Comparison of ENCODE assay signal across 22 cellular contexts in genomic region chr1:67634396-67634935, GRCh38.
DNase-seq lines count a peak whose midpoint lies in the region; FAIRE-seq and TF ChIP-seq lines count a peak whose summit lies in the region.
"Had no signal": no experiment of that assay in that cellular context is flagged by ENCODE, and none has a peak within 500 bp of the region (broad histone marks: within the 10 kb centered on the region; RNA-seq: fewer than 3 reads in every experiment).

No MANE protein-coding gene starts in this region.

- TF ChIP-seq CTCF in HEK293 (tag by site-specific recombination; IDR thresholded peaks at IDR 0.05) (no peak), parathyroid adenoma (IDR thresholded peaks at IDR 0.05) (no peak)

- H3K9me3 Mint-ChIP-seq in dendritic cell treated with granulocyte-macrophage colony-stimulating factor and Interleukin-4, amounts not matched to agents 40 ng/mL and 50 ng/mL, for 4 days: no peaks in the 10 kb centered on the region
- H3K9me3 Mint-ChIP-seq: IgD-negative memory B cell had no signal

- FAIRE-seq in GM19239 (lab: Jason Lieb, UNC): no peak
- FAIRE-seq: GM12891, GM18507, HTR-8/SVneo had no signal

- no peaks in the 10 kb centered on the region for H3K79me2 ChIP-seq in parathyroid adenoma

- peaks cover 18% of the 10 kb centered on the region for H3K4me1 Mint-ChIP-seq in dendritic cell treated with granulocyte-macrophage colony-stimulating factor and Interleukin-4, amounts not matched to agents 40 ng/mL and 50 ng/mL, for 4 days (ENCODE audit: low read depth)

- intact Hi-C loops in dendritic cell treated with granulocyte-macrophage colony-stimulating factor and Interleukin-4, amounts not matched to agents 40 ng/mL and 50 ng/mL, for 4 days (cut with micrococcal nuclease): no loop called here

- DNase-seq in NCI-H748 treated with DMSO at 0.1 percent for 48 hours (lab: John Stamatoyannopoulos, UW) (no peak), GM19239 (ENCODE audit: insufficient read length, low spot score) (no peak), KG1 (lab: John Stamatoyannopoulos, UW) (no peak)
- DNase-seq: GOT3; NCI-H1092 treated with DMSO at 0.1 percent for 48 hours; NCI-H146; NCI-H2081; NCI-H2171 treated with DMSO at 0.1 percent for 48 hours; NCI-H446; NCI-H69; NK-92 treated with Interleukin-12 subunit alpha and Interleukin-12 subunit beta, amount 100 ng/mL, for 24 hours; SIG-M5 had no signal

- H3K9ac ChIP-seq in BLaER1 treated with 17β-estradiol and CSF1 and Interleukin-3, amounts not matched to agents 10 nM and 100 nM: no peak overlapping the region
- H3K9ac ChIP-seq in parathyroid adenoma: no peak overlapping the region

- no peaks in the 10 kb centered on the region for H4K20me1 ChIP-seq in BLaER1 treated with 17β-estradiol and CSF1 and Interleukin-3, amounts not matched to agents 10 nM and 100 nM

- peak overlapping the region; percentile 55 to 71 (median 61) for H3K4me2 ChIP-seq in BLaER1 treated with 17β-estradiol and CSF1 and Interleukin-3, amounts not matched to agents 10 nM and 100 nM
- peak overlapping the region; percentile 23 for H3K4me2 ChIP-seq in parathyroid adenoma (ENCODE audit: low read length)

- H3K27me3 Mint-ChIP-seq in dendritic cell treated with granulocyte-macrophage colony-stimulating factor and Interleukin-4, amounts not matched to agents 40 ng/mL and 50 ng/mL, for 4 days: no peaks in the 10 kb centered on the region

- H3K4me3 ChIP-seq in BLaER1 treated with 17β-estradiol and CSF1 and Interleukin-3, amounts not matched to agents 10 nM and 100 nM: no peak overlapping the region
- H3K4me3 ChIP-seq in HEK293 (ENCODE audit: low read depth, low read length) (no peak overlapping the region), parathyroid adenoma (ENCODE audit: low read depth, low read length) (peak overlapping the region; percentile 12)

- CTCF ChIA-PET in HEK293 (lab: Yijun Ruan, JAX): interaction anchor here (0.5 to 1.1 kb wide), 2 partner anchors 125 to 340 kb away, joined by 3 read pairs; no protein-coding TSS in a partner anchor

- no peak overlapping the region for H3K27ac ChIP-seq in BLaER1 treated with 17β-estradiol and CSF1 and Interleukin-3, amounts not matched to agents 10 nM and 100 nM
- H3K27ac ChIP-seq in HEK293 (ENCODE audit: extremely low read depth, low read depth, low read length): no peak overlapping the region
- H3K27ac ChIP-seq in parathyroid adenoma: peak overlapping the region; percentile 73
- H3K27ac ChIP-seq: C4-2B, RWPE1 had no signal

- no peaks in the 10 kb centered on the region for H3K27me3 ChIP-seq in BLaER1 treated with 17β-estradiol and CSF1 and Interleukin-3, amounts not matched to agents 10 nM and 100 nM
- no peaks in the 10 kb centered on the region for H3K27me3 ChIP-seq in parathyroid adenoma (ENCODE audit: control insufficient read depth, insufficient read depth, low read length)

- H3K9me3 ChIP-seq in BLaER1 treated with 17β-estradiol and CSF1 and Interleukin-3, amounts not matched to agents 10 nM and 100 nM (replicated peaks in 1 of 11): no peaks in the 10 kb centered on the region
- H3K9me3 ChIP-seq in HEK293 (ENCODE audit: control insufficient read depth, insufficient read depth, low read depth, low read length) (no peaks in the 10 kb centered on the region), parathyroid adenoma (ENCODE audit: control insufficient read depth, low read length) (no peaks in the 10 kb centered on the region)

- H3K4me1 ChIP-seq in BLaER1 treated with 17β-estradiol and CSF1 and Interleukin-3, amounts not matched to agents 10 nM and 100 nM: peaks cover 22 to 43% (median 28%) of the 10 kb centered on the region in 10 experiments
- H3K4me1 ChIP-seq in HEK293 (ENCODE audit: control insufficient read depth, insufficient read depth, low read length) (no peaks in the 10 kb centered on the region), parathyroid adenoma (peaks cover 23% of the 10 kb centered on the region)

- H3K4me3 Mint-ChIP-seq in dendritic cell treated with granulocyte-macrophage colony-stimulating factor and Interleukin-4, amounts not matched to agents 40 ng/mL and 50 ng/mL, for 4 days: no peak overlapping the region
- H3K4me3 Mint-ChIP-seq: IgD-negative memory B cell had no signal

- no peaks in the 10 kb centered on the region for H3K36me3 ChIP-seq in BLaER1 treated with 17β-estradiol and CSF1 and Interleukin-3, amounts not matched to agents 10 nM and 100 nM
- H3K36me3 ChIP-seq in HEK293 (ENCODE audit: control insufficient read depth in 2 of 2, insufficient read depth in 1 of 2, low read length in 2 of 2): no peaks in the 10 kb centered on the region
- no peaks in the 10 kb centered on the region for H3K36me3 ChIP-seq in parathyroid adenoma (ENCODE audit: control insufficient read depth, insufficient read depth, low read length)

- no peaks in the 10 kb centered on the region for H3K36me3 Mint-ChIP-seq in dendritic cell treated with granulocyte-macrophage colony-stimulating factor and Interleukin-4, amounts not matched to agents 40 ng/mL and 50 ng/mL, for 4 days (ENCODE audit: low read depth)
- H3K36me3 Mint-ChIP-seq: IgD-negative memory B cell had no signal

- H3K27ac Mint-ChIP-seq in dendritic cell treated with granulocyte-macrophage colony-stimulating factor and Interleukin-4, amounts not matched to agents 40 ng/mL and 50 ng/mL, for 4 days: peak overlapping the region; percentile 14

- POLR2A ChIA-PET in HEK293 (lab: Yijun Ruan, JAX): no interaction called here

- no peak overlapping the region for H2AFZ ChIP-seq in parathyroid adenoma

TF ChIP-seq in HEK293, 187 proteins besides CTCF, POLR2A, EP300 and RAD21:
- TF ChIP-seq PRDM10 (tag by site-specific recombination; IDR thresholded peaks at IDR 0.05): 0 out of 2 replicates have a peak, but pooled peaks have one; percentile 40
- 0 out of 2 replicates have a peak, but pooled peaks have one; percentile 5 for TF ChIP-seq ZIC2 (tag by site-specific recombination; IDR thresholded peaks at IDR 0.05)
- TF ChIP-seq ZNF292 (tag by site-specific recombination; IDR thresholded peaks at IDR 0.05; ENCODE audit: borderline replicate concordance, low read depth): no peak
- peak; percentile 80 for TF ChIP-seq PRDM1 (tag by site-specific recombination; IDR thresholded peaks at IDR 0.05)
- no peak for TF ChIP-seq KLF1 (tag by site-specific recombination; IDR thresholded peaks at IDR 0.05)
TF ChIP-seq in HEK293: peak in this region for 3.
